ENCODE assay signal across 15 cellular contexts in the genomic region with DNA sequence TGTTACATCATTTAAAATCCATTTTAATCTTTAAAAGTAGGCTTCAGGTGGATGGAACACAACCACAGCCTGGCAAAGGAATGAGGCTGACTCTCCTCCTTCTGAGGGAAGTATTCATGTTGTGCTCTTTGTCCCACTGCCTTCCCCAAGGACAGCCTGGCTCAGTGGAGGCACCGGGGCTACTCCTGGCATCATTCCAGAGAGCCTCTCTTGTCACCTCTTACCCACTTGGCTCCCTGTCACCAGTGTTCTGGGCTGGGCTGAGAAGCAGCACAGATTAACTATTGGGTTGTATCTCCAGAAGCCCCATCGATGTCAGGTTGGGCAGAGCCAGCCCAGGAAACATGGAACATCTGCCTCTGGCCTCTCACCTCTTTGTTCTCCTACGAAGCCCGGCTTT. TPM values are rescaled to one million over a fixed set of nuclear protein-coding genes. Genes with fewer than 3 reads are reported as not detected.
A peak's percentile ranks its signal among the peaks of the same experiment; 100 is the strongest.
DNase-seq lines count a peak whose midpoint lies in the region; ATAC-seq and TF ChIP-seq lines count a peak whose summit lies in the region.
"Had no signal": no experiment of that assay in that cellular context is flagged by ENCODE, and none has a peak within 500 bp of the region (broad histone marks: within the 10 kb centered on the region; RNA-seq: fewer than 3 reads in every experiment).

No MANE protein-coding gene starts in this region.

- H3K9me3 ChIP-seq in HEK293 (ENCODE audit: control insufficient read depth, insufficient read depth, low read depth, low read length), result no peaks in the 10 kb centered on the region
- H3K9me3 ChIP-seq in heart left ventricle, result no peaks in the 10 kb centered on the region
- H3K9me3 ChIP-seq in right lobe of liver, result no peaks in the 10 kb centered on the region
- no peaks in the 10 kb centered on the region for H3K9me3 ChIP-seq in suprapubic skin
- H3K9me3 ChIP-seq: BLaER1 treated with 17β-estradiol and CSF1 and Interleukin-3, amounts not matched to agents 10 nM and 100 nM; SJCRH30 had no signal

- TF ChIP-seq CTCF in HEK293 (tag by site-specific recombination; IDR thresholded peaks at IDR 0.05) (no peak), heart left ventricle (IDR thresholded peaks at IDR 0.05) (no peak), right lobe of liver (IDR thresholded peaks at IDR 0.05) (no peak), suprapubic skin (IDR thresholded peaks at IDR 0.05) (no peak)

- TF ChIP-seq POLR2A in heart left ventricle (IDR thresholded peaks at IDR 0.05) (no peak), right lobe of liver (IDR thresholded peaks at IDR 0.05) (no peak), suprapubic skin (IDR thresholded peaks at IDR 0.05) (no peak)

- no peaks in the 10 kb centered on the region for H3K36me3 ChIP-seq in HEK293 (ENCODE audit: control insufficient read depth in 2 of 2, insufficient read depth in 1 of 2, low read length in 2 of 2)
- H3K36me3 ChIP-seq in heart left ventricle, result no peaks in the 10 kb centered on the region
- no peaks in the 10 kb centered on the region for H3K36me3 ChIP-seq in right lobe of liver
- no peaks in the 10 kb centered on the region for H3K36me3 ChIP-seq in suprapubic skin
- H3K36me3 ChIP-seq: BLaER1 treated with 17β-estradiol and CSF1 and Interleukin-3, amounts not matched to agents 10 nM and 100 nM; SJCRH30 had no signal

- peak; percentile 13 for DNase-seq in NCI-H1105 treated with DMSO at 0.1 percent for 48 hours (lab: John Stamatoyannopoulos, UW)
- no peak for DNase-seq in NCI-H1105 (lab: John Stamatoyannopoulos, UW)
- peak in 1 of 5 donors; percentile 66 for DNase-seq in heart left ventricle
- DNase-seq in right lobe of liver, result no peak
- no peak for DNase-seq in SIG-M5 treated with dmso at 0.1 percent for 504 hours (lab: John Stamatoyannopoulos, UW; ENCODE audit: unreplicated experiment)
- no peak for DNase-seq in H4 (ENCODE audit: low spot score)
- DNase-seq in suprapubic skin (ENCODE audit: low spot score in 2 of 2), result no peak
- DNase-seq: CD8-positive, alpha-beta memory T cell; GF-D8; NCI-H187 treated with DMSO at 0.1 percent for 48 hours; NCI-H2227 treated with DMSO at 0.1 percent for 48 hours; NCI-H524 had no signal

- H3K27ac ChIP-seq in HEK293 (ENCODE audit: extremely low read depth, low read depth, low read length), result no peak overlapping the region
- H3K27ac ChIP-seq in heart left ventricle, result peak overlapping the region in 2 of 12 donors; percentile 20 to 54
- H3K27ac ChIP-seq in right lobe of liver, result no peak overlapping the region
- H3K27ac ChIP-seq in suprapubic skin, result no peak overlapping the region
- H3K27ac ChIP-seq: BLaER1 treated with 17β-estradiol and CSF1 and Interleukin-3, amounts not matched to agents 10 nM and 100 nM; SJCRH30 had no signal

- intact Hi-C loops in heart left ventricle (cut with DNase I), result no loop called here
- intact Hi-C loops in right lobe of liver (cut with DNase I), result no loop called here

- H3K27me3 ChIP-seq in heart left ventricle, result no peaks in the 10 kb centered on the region
- H3K27me3 ChIP-seq in right lobe of liver, result no peaks in the 10 kb centered on the region
- no peaks in the 10 kb centered on the region for H3K27me3 ChIP-seq in suprapubic skin
- H3K27me3 ChIP-seq: BLaER1 treated with 17β-estradiol and CSF1 and Interleukin-3, amounts not matched to agents 10 nM and 100 nM had no signal

- 14 to 30% (median 25%) methylated on average over 4 of the region's 4 CpGs for WGBS in heart left ventricle, 4 donors
- WGBS in right lobe of liver (ENCODE audit: insufficient coverage, low coverage, low lambda C conversion rate, missing lambda C conversion rate), result 43% methylated on average over 3 of the region's 4 CpGs
- 69% methylated on average over 4 of the region's 4 CpGs for WGBS in suprapubic skin

- H3K4me1 ChIP-seq in HEK293 (ENCODE audit: control insufficient read depth, insufficient read depth, low read length) (no peaks in the 10 kb centered on the region), heart left ventricle (peaks cover 0 to 8% (median 0%) of the 10 kb centered on the region in 12 donors), right lobe of liver (no peaks in the 10 kb centered on the region), suprapubic skin (no peaks in the 10 kb centered on the region)

- POLR2A ChIA-PET in HEK293 (lab: Yijun Ruan, JAX), result no interaction called here

- CTCF ChIA-PET in HEK293 (lab: Yijun Ruan, JAX), result interaction anchor here (0.6 kb wide), 1 partner anchor 10 kb away, joined by 4 read pairs; no protein-coding TSS in a partner anchor

- H3K4me3 ChIP-seq in HEK293 (ENCODE audit: low read depth, low read length) (no peak overlapping the region), heart left ventricle (no peak overlapping the region), right lobe of liver (no peak overlapping the region), suprapubic skin (no peak overlapping the region)
- H3K4me3 ChIP-seq: BLaER1 treated with 17β-estradiol and CSF1 and Interleukin-3, amounts not matched to agents 10 nM and 100 nM; SJCRH30 had no signal

- no peak for TF ChIP-seq EP300 in suprapubic skin (IDR thresholded peaks at IDR 0.05)

- ATAC-seq in heart left ventricle, result peak in 3 of 4 donors; percentile 60 to 87 (median 68)
- ATAC-seq in right lobe of liver, result peak in 3 of 4 donors; percentile 16 to 54 (median 42)

TF ChIP-seq in HEK293, 187 proteins besides CTCF, POLR2A, EP300 and RAD21:
- TF ChIP-seq ZNF670 (tag by site-specific recombination; IDR thresholded peaks at IDR 0.05; ENCODE audit: low read depth) (no peak), ZNF449 (tag by site-specific recombination; IDR thresholded peaks at IDR 0.05) (0 out of 2 replicates have a peak, but pooled peaks have one; percentile 31)

RNA-seq across cellular contexts. Expression of gene TP53INP2, which starts 10.7 kb away (rescaled TPM):
- 100 to 1,000 TPM in 5 of 9 donors, 10 to 100 TPM in 4; 70.4 to 176 (median 111) TPM for total RNA-seq in heart left ventricle
- 10 to 100 TPM; 54.6 to 93.7 TPM for polyA plus RNA-seq in heart left ventricle
- total RNA-seq in right lobe of liver, result 10 to 100 TPM in 4 of 6 experiments, 1 to 10 TPM in 2; 5.8 to 24.1 (median 12.7) TPM
- total RNA-seq in H4 (2014; rRNA removed; shearing (Covaris generic)), result 4.2 and 6.1 TPM in 2 replicates
- total RNA-seq in suprapubic skin, result 10 to 100 TPM in 2 of 4 donors, 1 to 10 TPM in 2; 8.1 to 19.4 (median 10.7) TPM

RNA-seq across cellular contexts. Expression of gene PIGU, which starts 16.5 kb away (rescaled TPM):
- total RNA-seq in heart left ventricle (10 to 100 TPM; 10.8 to 20.8 (median 15.0) TPM), right lobe of liver (10 to 100 TPM in 2 of 6 experiments, 1 to 10 TPM in 4; 4.0 to 14.9 (median 7.3) TPM), suprapubic skin (10 to 100 TPM; 13.6 to 21.7 (median 16.2) TPM)
- polyA plus RNA-seq in heart left ventricle, result 10 to 100 TPM; 21.0 to 24.8 TPM
- total RNA-seq in H4 (2014; rRNA removed; shearing (Covaris generic)), result 20.9 and 35.8 TPM in 2 replicates
